In genomic region chr11:63491614-63492372, GRCh38 we compare ENCODE assay signal across 9 cellular contexts. TPM values are rescaled to one million over a fixed set of nuclear protein-coding genes. Genes with fewer than 3 reads are reported as not detected.
DNase-seq lines count a peak whose midpoint lies in the region; ATAC-seq and TF ChIP-seq lines count a peak whose summit lies in the region.
"Had no signal": no experiment of that assay in that cellular context is flagged by ENCODE, and none has a peak within 500 bp of the region (broad histone marks: within the 10 kb centered on the region; RNA-seq: fewer than 3 reads in every experiment).

No MANE protein-coding gene starts in this region.

- H3K4me1 Mint-ChIP-seq in activated CD4-positive, alpha-beta memory T cell treated with anti-CD3 and anti-CD28 coated beads, Interleukin-2, amount 10 ng/mL, durations not matched to agents 7 days and 5 days: peaks cover 14% of the 10 kb centered on the region

- peaks cover 3% of the 10 kb centered on the region for H3K9me3 ChIP-seq in hepatocyte (ENCODE audit: low read depth)
- no peaks in the 10 kb centered on the region for H3K9me3 ChIP-seq in skeletal muscle satellite cell (replicated peaks; ENCODE audit: low read length)

- CTCF ChIA-PET in activated CD4-positive, alpha-beta memory T cell treated with anti-CD3 and anti-CD28 coated beads, Interleukin-2, amount 10 ng/mL, durations not matched to agents 7 days and 5 days (lab: Charles Lee): interaction anchor here (1.8 kb wide), 1 partner anchor 13 kb away, joined by 10 read pairs; no protein-coding TSS in a partner anchor

- peak overlapping the region; percentile 36 for H3K27ac ChIP-seq in hepatocyte
- H3K27ac ChIP-seq: WERI-Rb-1 had no signal

- no peak overlapping the region for H3K27ac Mint-ChIP-seq in activated CD4-positive, alpha-beta memory T cell treated with anti-CD3 and anti-CD28 coated beads, Interleukin-2, amount 10 ng/mL, durations not matched to agents 7 days and 5 days

- POLR2A ChIA-PET in activated CD4-positive, alpha-beta memory T cell treated with anti-CD3 and anti-CD28 coated beads, Interleukin-2, amount 10 ng/mL, durations not matched to agents 7 days and 5 days (lab: Charles Lee): interaction anchor here (1.0 to 1.2 kb wide), 2 partner anchors 14 to 75 kb away, joined by 3 to 4 read pairs; partner anchors contain the start of gene LGALS12

- 26% methylated on average over 11 of the region's 11 CpGs for WGBS in hepatocyte (ENCODE audit: low lambda C conversion rate, missing lambda C conversion rate)

- H4K20me1 ChIP-seq in hepatocyte (ENCODE audit: insufficient read depth, poor library complexity, severe bottlenecking): no peaks in the 10 kb centered on the region

- H3K9me2 ChIP-seq in hepatocyte (replicated peaks; ENCODE audit: insufficient read depth): no peaks in the 10 kb centered on the region

- no peaks in the 10 kb centered on the region for H3K36me3 ChIP-seq in hepatocyte (replicated peaks; ENCODE audit: insufficient read depth, low read depth)
- H3K36me3 ChIP-seq in skeletal muscle satellite cell (ENCODE audit: insufficient read depth, low read length): no peaks in the 10 kb centered on the region
- H3K36me3 ChIP-seq: WERI-Rb-1 had no signal

- no peak for TF ChIP-seq CTCF in hepatocyte (IDR thresholded peaks at IDR 0.05; ENCODE audit: poor library complexity)

- H3K79me2 ChIP-seq in hepatocyte: no peaks in the 10 kb centered on the region

- peaks cover 60% of the 10 kb centered on the region for H3K27me3 Mint-ChIP-seq in activated CD4-positive, alpha-beta memory T cell treated with anti-CD3 and anti-CD28 coated beads, Interleukin-2, amount 10 ng/mL, durations not matched to agents 7 days and 5 days

- no peak for ATAC-seq in HG03025 (IDR thresholded peaks at IDR 0.05; ENCODE audit: low FRiP score, unreplicated experiment)

- H3K4me3 Mint-ChIP-seq in activated CD4-positive, alpha-beta memory T cell treated with anti-CD3 and anti-CD28 coated beads, Interleukin-2, amount 10 ng/mL, durations not matched to agents 7 days and 5 days: peak overlapping the region; percentile 43

- H3K27me3 ChIP-seq in hepatocyte (peaks cover 5% of the 10 kb centered on the region), skeletal muscle satellite cell (ENCODE audit: control insufficient read depth, insufficient read depth, low read length) (peaks cover 76% of the 10 kb centered on the region)

- H2AFZ ChIP-seq in hepatocyte: peak overlapping the region; percentile 67

- H3K9me3 Mint-ChIP-seq in activated CD4-positive, alpha-beta memory T cell treated with anti-CD3 and anti-CD28 coated beads, Interleukin-2, amount 10 ng/mL, durations not matched to agents 7 days and 5 days: no peaks in the 10 kb centered on the region

- no peaks in the 10 kb centered on the region for H3K36me3 Mint-ChIP-seq in activated CD4-positive, alpha-beta memory T cell treated with anti-CD3 and anti-CD28 coated beads, Interleukin-2, amount 10 ng/mL, durations not matched to agents 7 days and 5 days (ENCODE audit: low read depth)

- H3K4me3 ChIP-seq in hepatocyte (peak overlapping the region; percentile 22), skeletal muscle satellite cell (ENCODE audit: low read length) (no peak overlapping the region)

- DNase-seq in HuH-7 (ENCODE audit: low spot score): peak; percentile 82
- DNase-seq in activated CD4-positive, alpha-beta memory T cell treated with anti-CD3 and anti-CD28 coated beads, Interleukin-2, amount 10 ng/mL, durations not matched to agents 7 days and 5 days: no peak
- peak; percentile 42 for DNase-seq in hepatocyte (ENCODE audit: low spot score)
- no peak for DNase-seq in retina
- DNase-seq in NCI-H2171 (lab: John Stamatoyannopoulos, UW): no peak
- DNase-seq: NCI-H2029, WERI-Rb-1 had no signal

- H3K4me2 ChIP-seq in hepatocyte: peak overlapping the region; percentile 94
- H3K4me2 ChIP-seq in skeletal muscle satellite cell (ENCODE audit: low read length): peak overlapping the region; percentile 82

- no peak overlapping the region for H3K9ac ChIP-seq in skeletal muscle satellite cell (ENCODE audit: low read depth, low read length)

- H3K4me1 ChIP-seq in hepatocyte (ENCODE audit: insufficient read depth) (peaks cover 8% of the 10 kb centered on the region), skeletal muscle satellite cell (ENCODE audit: control insufficient read depth, insufficient read depth, low read length) (peaks cover 13% of the 10 kb centered on the region)

RNA-seq across cellular contexts. Expression of gene PLAAT5, which starts 0.8 kb away (rescaled TPM):
- total RNA-seq in activated CD4-positive, alpha-beta memory T cell treated with anti-CD3 and anti-CD28 coated beads, Interleukin-2, amount 10 ng/mL, durations not matched to agents 7 days and 5 days: not detected
- 0.92 and 1.6 TPM in 2 replicates for total RNA-seq in hepatocyte
- 0.18 and 0.95 TPM in 2 replicates for polyA plus RNA-seq in hepatocyte
- not detected in 2 replicates for total RNA-seq in skeletal muscle satellite cell (2012; rRNA removed)

RNA-seq across cellular contexts. Expression of gene LGALS12, which starts 14.1 kb away (rescaled TPM):
- not detected for total RNA-seq in activated CD4-positive, alpha-beta memory T cell treated with anti-CD3 and anti-CD28 coated beads, Interleukin-2, amount 10 ng/mL, durations not matched to agents 7 days and 5 days
- not detected in 2 replicates for total RNA-seq in hepatocyte
- polyA plus RNA-seq in hepatocyte: not detected in 2 replicates
- total RNA-seq in skeletal muscle satellite cell (2012; rRNA removed): under 0.01 TPM in 1 of 2 replicates, not detected in the other

RNA-seq across cellular contexts. Expression of gene PLAAT4, which starts 44.8 kb away (rescaled TPM):
- total RNA-seq in activated CD4-positive, alpha-beta memory T cell treated with anti-CD3 and anti-CD28 coated beads, Interleukin-2, amount 10 ng/mL, durations not matched to agents 7 days and 5 days: 100 to 1,000 TPM; 104 to 106 TPM
- total RNA-seq in hepatocyte: 13.7 and 17.5 TPM in 2 replicates
- polyA plus RNA-seq in hepatocyte: 7.9 and 16.0 TPM in 2 replicates
- total RNA-seq in skeletal muscle satellite cell (2012; rRNA removed): 1.3 and 4.8 TPM in 2 replicates

Comparison
In these comparisons a context has a peak if more than half of its experiments do, and no peak if none do; other contexts are left out.
1. DNase-seq: peak in HuH-7 (single experiment) and hepatocyte (single experiment); none in activated CD4-positive, alpha-beta memory T cell treated with anti-CD3 and anti-CD28 coated beads, Interleukin-2, amount 10 ng/mL, durations not matched to agents 7 days and 5 days (single experiment), retina (single experiment) and NCI-H2171 (single experiment).